Comparison of ENCODE assay signal across 8 cellular contexts in genomic region chr3:186277268-186277909, GRCh38.
DNase-seq lines count a peak whose midpoint lies in the region; ATAC-seq and TF ChIP-seq lines count a peak whose summit lies in the region.

No MANE protein-coding gene starts in this region.

- H3K4me1 ChIP-seq in BE2C: peaks cover 11% of the 10 kb centered on the region
- H3K4me1 ChIP-seq in aorta (ENCODE audit: control insufficient read depth in 1 of 2, insufficient read depth in 2 of 2, low read length in 2 of 2): peaks cover 3% of the 10 kb centered on the region in 2 donors

- H3K4me3 Mint-ChIP-seq in activated CD8-positive, alpha-beta T cell treated with anti-CD3 and anti-CD28 coated beads, Interleukin-2, amount 10 ng/mL, durations not matched to agents 7 days and 5 days: no peak overlapping the region

- H3K9me3 Mint-ChIP-seq in activated CD8-positive, alpha-beta T cell treated with anti-CD3 and anti-CD28 coated beads, Interleukin-2, amount 10 ng/mL, durations not matched to agents 7 days and 5 days (ENCODE audit: insufficient read depth): no peaks in the 10 kb centered on the region

- H3K36me3 ChIP-seq in BE2C (no peaks in the 10 kb centered on the region), aorta (ENCODE audit: control insufficient read depth in 1 of 2, insufficient read depth in 2 of 2, low read length in 1 of 2) (peaks cover 2 to 4% of the 10 kb centered on the region in 2 donors)

- WGBS in aorta, 2 donors: 58 to 62% methylated on average over 10 of the region's 10 CpGs

- no peak overlapping the region for H3K27ac ChIP-seq in aorta (ENCODE audit: low read depth in 1 of 2, low read length in 2 of 2)

- ATAC-seq in aorta (ENCODE audit: low FRiP score) (no peak), GM18511 (IDR thresholded peaks at IDR 0.05; ENCODE audit: unreplicated experiment) (no peak)
- no peak for ATAC-seq in activated CD8-positive, alpha-beta T cell treated with anti-CD3 and anti-CD28 coated beads, Interleukin-2, amount 10 ng/mL, durations not matched to agents 7 days and 5 days

- DNase-seq in BE2C (peak; percentile 50), LoVo (ENCODE audit: low spot score) (peak; percentile 31), choroid plexus epithelial cell (ENCODE audit: low read depth) (peak; percentile 87), medulla oblongata (ENCODE audit: extremely low spot score) (peak; percentile 40), cerebellar nuclear complex (lab: John Stamatoyannopoulos, UW) (no peak), aorta (no peak)
- DNase-seq in activated CD8-positive, alpha-beta T cell treated with anti-CD3 and anti-CD28 coated beads, Interleukin-2, amount 10 ng/mL, durations not matched to agents 7 days and 5 days: no peak

- POLR2A ChIA-PET in activated CD8-positive, alpha-beta T cell treated with anti-CD3 and anti-CD28 coated beads, Interleukin-2, amount 10 ng/mL, durations not matched to agents 7 days and 5 days (lab: Charles Lee): no interaction called here

- intact Hi-C loops in aorta (cut with DNase I): no loop called here

- peaks cover 22% of the 10 kb centered on the region for H3K27me3 Mint-ChIP-seq in activated CD8-positive, alpha-beta T cell treated with anti-CD3 and anti-CD28 coated beads, Interleukin-2, amount 10 ng/mL, durations not matched to agents 7 days and 5 days (ENCODE audit: low read depth)

- no peak overlapping the region for H3K27ac Mint-ChIP-seq in activated CD8-positive, alpha-beta T cell treated with anti-CD3 and anti-CD28 coated beads, Interleukin-2, amount 10 ng/mL, durations not matched to agents 7 days and 5 days

- CTCF ChIA-PET in activated CD8-positive, alpha-beta T cell treated with anti-CD3 and anti-CD28 coated beads, Interleukin-2, amount 10 ng/mL, durations not matched to agents 7 days and 5 days (lab: Charles Lee): interaction anchor here (1.2 to 3.3 kb wide), 2 partner anchors 16 to 263 kb away, joined by 3 to 11 read pairs; no protein-coding TSS in a partner anchor

- H3K9me3 ChIP-seq in BE2C: no peaks in the 10 kb centered on the region
- no peaks in the 10 kb centered on the region for H3K9me3 ChIP-seq in aorta (ENCODE audit: control insufficient read depth, low read length)

- no peaks in the 10 kb centered on the region for H3K4me1 Mint-ChIP-seq in activated CD8-positive, alpha-beta T cell treated with anti-CD3 and anti-CD28 coated beads, Interleukin-2, amount 10 ng/mL, durations not matched to agents 7 days and 5 days (ENCODE audit: low read depth)

- no peaks in the 10 kb centered on the region for H3K36me3 Mint-ChIP-seq in activated CD8-positive, alpha-beta T cell treated with anti-CD3 and anti-CD28 coated beads, Interleukin-2, amount 10 ng/mL, durations not matched to agents 7 days and 5 days (ENCODE audit: low read depth)

- TF ChIP-seq CTCF in BE2C (IDR thresholded peaks at IDR 0.05; ENCODE audit: low read depth, low read length) (peak; percentile 67), choroid plexus epithelial cell (conservative IDR thresholded peaks at IDR 0.05; ENCODE audit: low read depth, low read length) (peak; percentile 77)

- H3K4me3 ChIP-seq in BE2C (ENCODE audit: low read depth, low read length): no peak overlapping the region
- H3K4me3 ChIP-seq in choroid plexus epithelial cell (ENCODE audit: low read depth, low read length): no peak overlapping the region
- no peak overlapping the region for H3K4me3 ChIP-seq in aorta (ENCODE audit: low read length in 2 of 2)

- no peaks in the 10 kb centered on the region for H3K27me3 ChIP-seq in BE2C
- H3K27me3 ChIP-seq in aorta (ENCODE audit: control insufficient read depth in 1 of 2, insufficient read depth in 2 of 2, low read length in 1 of 2): no peaks in the 10 kb centered on the region

Comparison
In these comparisons a context has a peak if more than half of its experiments do, and no peak if none do; other contexts are left out.
1. DNase-seq: peak in BE2C (single experiment), LoVo (single experiment), choroid plexus epithelial cell (single experiment) and medulla oblongata (single experiment); none in cerebellar nuclear complex (0 of 2), aorta (0 of 2) and activated CD8-positive, alpha-beta T cell treated with anti-CD3 and anti-CD28 coated beads, Interleukin-2, amount 10 ng/mL, durations not matched to agents 7 days and 5 days (single experiment).